In the genomic region with DNA sequence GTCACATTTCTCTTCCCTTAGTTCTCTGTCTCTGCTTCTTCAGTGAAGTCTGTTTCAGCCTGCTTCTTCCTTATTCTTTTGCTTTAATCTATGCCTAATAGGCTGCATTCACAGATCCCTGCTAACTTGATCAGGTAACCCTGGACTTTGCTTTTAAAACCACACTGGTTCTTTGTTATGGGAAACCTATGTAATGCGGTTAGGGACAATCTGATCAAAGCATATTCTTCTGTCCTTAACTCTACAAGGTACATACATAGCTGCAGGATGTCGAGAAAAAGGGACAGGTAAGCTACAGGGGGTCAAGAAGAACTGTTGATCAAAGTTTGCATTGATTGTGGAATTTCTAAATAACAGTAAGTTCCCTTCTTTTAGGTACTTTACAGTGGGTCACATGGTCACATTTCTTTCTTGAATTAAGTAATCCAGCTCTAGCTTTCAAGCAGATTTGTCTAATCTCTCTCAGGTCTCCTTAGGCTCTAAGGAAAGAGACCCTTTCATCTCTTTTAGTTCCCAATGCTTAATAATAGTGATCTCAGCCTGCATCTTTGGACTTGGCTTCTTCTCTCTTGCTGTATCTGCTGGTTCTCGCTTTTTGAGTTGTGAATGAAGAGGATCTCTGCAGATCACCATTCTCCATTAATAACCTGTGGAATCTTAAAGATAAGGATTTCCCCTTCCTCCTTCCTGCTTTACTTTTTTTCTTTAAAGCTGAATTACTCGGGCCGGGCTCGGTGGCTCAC, we compare ENCODE assay signal across 11 cellular contexts. TPM values are rescaled to one million over a fixed set of nuclear protein-coding genes. Genes with fewer than 3 reads are reported as not detected.
DNase-seq lines count a peak whose midpoint lies in the region; ATAC-seq and TF ChIP-seq lines count a peak whose summit lies in the region.
"Had no signal": no experiment of that assay in that cellular context is flagged by ENCODE, and none has a peak within 500 bp of the region (broad histone marks: within the 10 kb centered on the region; RNA-seq: fewer than 3 reads in every experiment).

No MANE protein-coding gene starts in this region.

- H3K27me3 Mint-ChIP-seq in activated T-cell treated with anti-CD3 and anti-CD28 coated beads, Interleukin-2, amount 50 U/mL, for 72 hours (ENCODE audit: low read depth): no peaks in the 10 kb centered on the region
- no peaks in the 10 kb centered on the region for H3K27me3 Mint-ChIP-seq in endodermal cell (ENCODE audit: insufficient read depth)

- H3K4me1 ChIP-seq in endodermal cell (ENCODE audit: control insufficient read depth, insufficient read depth, low read length): peaks cover 5% of the 10 kb centered on the region

- POLR2A ChIA-PET in RWPE1 (lab: Yijun Ruan, JAX; ENCODE audit: low non-redundant PET): no interaction called here

- no peaks in the 10 kb centered on the region for H3K9me3 Mint-ChIP-seq in activated T-cell treated with anti-CD3 and anti-CD28 coated beads, Interleukin-2, amount 50 U/mL, for 72 hours
- no peaks in the 10 kb centered on the region for H3K9me3 Mint-ChIP-seq in endodermal cell
- no peaks in the 10 kb centered on the region for H3K9me3 Mint-ChIP-seq in stimulated activated effector memory CD8-positive, alpha-beta T cell treated with anti-CD3 and anti-CD28 coated beads, Interleukin-12 subunit alpha, Interleukin-12 subunit beta, amount 100 ng/mL, for 72 hours

- H3K9ac ChIP-seq in endodermal cell (ENCODE audit: extremely low read depth, low read length, poor library complexity, severe bottlenecking): no peak overlapping the region

- no peak overlapping the region for H3K4me3 ChIP-seq in endodermal cell (ENCODE audit: low read length)
- H3K4me3 ChIP-seq: transverse colon had no signal

- WGBS in endodermal cell (ENCODE audit: insufficient coverage in 1 of 2, insufficient read length in 1 of 2), 2 experiments: 73 to 86% methylated on average over 5 to 6 of the region's 6 CpGs

- DNase-seq in activated T-cell treated with anti-CD3 and anti-CD28 coated beads, Interleukin-2, amount 50 U/mL, for 72 hours: no peak
- DNase-seq in activated T-cell treated with anti-CD3 and anti-CD28 coated beads, Interleukin-2, amount 50 U/mL, for 1 hour: no peak
- DNase-seq in RWPE1 (ENCODE audit: low spot score) (no peak), endodermal cell (no peak), NCI-H510A treated with DMSO at 0.1 percent for 48 hours (lab: John Stamatoyannopoulos, UW) (no peak), NCI-H2081 treated with DMSO at 0.1 percent for 48 hours (lab: John Stamatoyannopoulos, UW) (no peak)
- DNase-seq in stimulated activated effector memory CD8-positive, alpha-beta T cell treated with anti-CD3 and anti-CD28 coated beads, Interleukin-12 subunit alpha, Interleukin-12 subunit beta, amount 100 ng/mL, for 72 hours (ENCODE audit: low spot score in 2 of 2): no peak
- DNase-seq: DND-41, NCI-H226, transverse colon had no signal

- no peaks in the 10 kb centered on the region for H3K27me3 ChIP-seq in endodermal cell (ENCODE audit: control insufficient read depth, insufficient read depth, low read length, poor library complexity, severe bottlenecking)
- H3K27me3 ChIP-seq: transverse colon had no signal

- peak overlapping the region in 1 of 2 donors; percentile 58 for H3K4me3 Mint-ChIP-seq in activated T-cell treated with anti-CD3 and anti-CD28 coated beads, Interleukin-2, amount 50 U/mL, for 72 hours
- H3K4me3 Mint-ChIP-seq in endodermal cell: no peak overlapping the region
- no peak overlapping the region for H3K4me3 Mint-ChIP-seq in stimulated activated effector memory CD8-positive, alpha-beta T cell treated with anti-CD3 and anti-CD28 coated beads, Interleukin-12 subunit alpha, Interleukin-12 subunit beta, amount 100 ng/mL, for 72 hours

- H3K4me1 Mint-ChIP-seq in activated T-cell treated with anti-CD3 and anti-CD28 coated beads, Interleukin-2, amount 50 U/mL, for 72 hours (ENCODE audit: low read depth): peaks cover 66% of the 10 kb centered on the region
- peaks cover 18% of the 10 kb centered on the region for H3K4me1 Mint-ChIP-seq in endodermal cell
- H3K4me1 Mint-ChIP-seq in stimulated activated effector memory CD8-positive, alpha-beta T cell treated with anti-CD3 and anti-CD28 coated beads, Interleukin-12 subunit alpha, Interleukin-12 subunit beta, amount 100 ng/mL, for 72 hours: peaks cover 59% of the 10 kb centered on the region

- ATAC-seq in activated T-cell treated with anti-CD3 and anti-CD28 coated beads, Interleukin-2, amount 50 U/mL, for 72 hours (replicated peaks in 1 of 2): no peak
- no peak for ATAC-seq in stimulated activated effector memory CD8-positive, alpha-beta T cell treated with anti-CD3 and anti-CD28 coated beads, Interleukin-12 subunit alpha, Interleukin-12 subunit beta, amount 100 ng/mL, for 72 hours
- no peak for ATAC-seq in HG02759 (IDR thresholded peaks at IDR 0.05; ENCODE audit: unreplicated experiment)

- peak overlapping the region; percentile 93 for H3K27ac Mint-ChIP-seq in activated T-cell treated with anti-CD3 and anti-CD28 coated beads, Interleukin-2, amount 50 U/mL, for 72 hours
- H3K27ac Mint-ChIP-seq in endodermal cell: peak overlapping the region; percentile 80
- H3K27ac Mint-ChIP-seq in stimulated activated effector memory CD8-positive, alpha-beta T cell treated with anti-CD3 and anti-CD28 coated beads, Interleukin-12 subunit alpha, Interleukin-12 subunit beta, amount 100 ng/mL, for 72 hours: peak overlapping the region; percentile 33

- H3K36me3 Mint-ChIP-seq in activated T-cell treated with anti-CD3 and anti-CD28 coated beads, Interleukin-2, amount 50 U/mL, for 72 hours (ENCODE audit: insufficient read depth in 2 of 2): peaks cover 0 to 4% of the 10 kb centered on the region in 2 donors
- peaks cover 14% of the 10 kb centered on the region for H3K36me3 Mint-ChIP-seq in endodermal cell (ENCODE audit: low read depth)
- peaks cover 32% of the 10 kb centered on the region for H3K36me3 Mint-ChIP-seq in stimulated activated effector memory CD8-positive, alpha-beta T cell treated with anti-CD3 and anti-CD28 coated beads, Interleukin-12 subunit alpha, Interleukin-12 subunit beta, amount 100 ng/mL, for 72 hours

- no peaks in the 10 kb centered on the region for H3K9me3 ChIP-seq in endodermal cell (ENCODE audit: control insufficient read depth, low read length)
- H3K9me3 ChIP-seq: transverse colon had no signal

- peaks cover 13% of the 10 kb centered on the region for H3K36me3 ChIP-seq in endodermal cell (ENCODE audit: control insufficient read depth, insufficient read depth, low read length)
- H3K36me3 ChIP-seq: transverse colon had no signal

- no peak for TF ChIP-seq CTCF in RWPE1 (conservative IDR thresholded peaks at IDR 0.05; ENCODE audit: low read depth)
- no peak for TF ChIP-seq CTCF in endodermal cell (conservative IDR thresholded peaks at IDR 0.05)

- CTCF ChIA-PET in RWPE1 (lab: Yijun Ruan, JAX): interaction anchor here (0.5 to 0.7 kb wide), 5 partner anchors 7 to 42 kb away, joined by 3 to 8 read pairs (median 3); no protein-coding TSS in a partner anchor

- peak overlapping the region; percentile 70 for H3K27ac ChIP-seq in RWPE1
- H3K27ac ChIP-seq in endodermal cell (ENCODE audit: low read depth, low read length): no peak overlapping the region
- H3K27ac ChIP-seq: transverse colon had no signal

RNA-seq across cellular contexts. Expression of a gene that starts 3.8 kb away (rescaled TPM):
- 100 to 1,000 TPM; 124 to 135 TPM for total RNA-seq in activated T-cell treated with anti-CD3 and anti-CD28 coated beads, Interleukin-2, amount 50 U/mL, for 72 hours
- 100 to 1,000 TPM; 153 to 183 TPM for total RNA-seq in endodermal cell
- polyA plus RNA-seq in endodermal cell (2013, experiment 1 of 2): 138 TPM
- polyA plus RNA-seq in endodermal cell (2013, experiment 2 of 2): 134 TPM

RNA-seq across cellular contexts. Expression of a gene that starts 28.0 kb away (rescaled TPM):
- under 1 TPM in 1 of 2 donors, not detected in 1; 0.19 TPM for total RNA-seq in activated T-cell treated with anti-CD3 and anti-CD28 coated beads, Interleukin-2, amount 50 U/mL, for 72 hours
- total RNA-seq in endodermal cell: 1 to 10 TPM; 2.7 TPM
- polyA plus RNA-seq in endodermal cell (2013, experiment 1 of 2): 1.8 TPM
- 1.6 TPM for polyA plus RNA-seq in endodermal cell (2013, experiment 2 of 2)
- total RNA-seq: transverse colon had no signal

RNA-seq across cellular contexts. Expression of a gene that starts 35.5 kb away (rescaled TPM):
- total RNA-seq in activated T-cell treated with anti-CD3 and anti-CD28 coated beads, Interleukin-2, amount 50 U/mL, for 72 hours: 10 to 100 TPM in 1 of 2 donors, 1 to 10 TPM in 1; 3.8 to 16.0 TPM
- total RNA-seq in endodermal cell: not detected
- 0.11 TPM for polyA plus RNA-seq in endodermal cell (2013, experiment 1 of 2)
- polyA plus RNA-seq in endodermal cell (2013, experiment 2 of 2): not detected
- total RNA-seq: transverse colon had no signal

RNA-seq across cellular contexts. Expression of a gene that starts 48.2 kb away (rescaled TPM):
- total RNA-seq in activated T-cell treated with anti-CD3 and anti-CD28 coated beads, Interleukin-2, amount 50 U/mL, for 72 hours: 1,000 to 10,000 TPM; 1,863 to 1,950 TPM
- 1,000 to 10,000 TPM; 2,414 to 2,488 TPM for total RNA-seq in endodermal cell
- 3,140 TPM for polyA plus RNA-seq in endodermal cell (2013, experiment 1 of 2)
- polyA plus RNA-seq in endodermal cell (2013, experiment 2 of 2): 2,763 TPM

RNA-seq across cellular contexts. Expression of a gene that starts 48.8 kb away (rescaled TPM):
- total RNA-seq in activated T-cell treated with anti-CD3 and anti-CD28 coated beads, Interleukin-2, amount 50 U/mL, for 72 hours: 100 to 1,000 TPM in 1 of 2 donors, 10 to 100 TPM in 1; 89.4 to 108 TPM
- 100 to 1,000 TPM; 230 to 341 TPM for total RNA-seq in endodermal cell
- 106 TPM for polyA plus RNA-seq in endodermal cell (2013, experiment 1 of 2)
- polyA plus RNA-seq in endodermal cell (2013, experiment 2 of 2): 117 TPM

Comparison
In these comparisons a context has a peak if more than half of its experiments do, and no peak if none do; other contexts are left out.
1. H3K27ac Mint-ChIP-seq: peak in every context shown above with its lines; median percentile 93 in activated T-cell treated with anti-CD3 and anti-CD28 coated beads, Interleukin-2, amount 50 U/mL, for 72 hours; 80 in endodermal cell; 33 in stimulated activated effector memory CD8-positive, alpha-beta T cell treated with anti-CD3 and anti-CD28 coated beads, Interleukin-12 subunit alpha, Interleukin-12 subunit beta, amount 100 ng/mL, for 72 hours.
2. RNA of a gene that starts 35.5 kb away (total RNA-seq): 3.8 to 16.0 TPM in activated T-cell treated with anti-CD3 and anti-CD28 coated beads, Interleukin-2, amount 50 U/mL, for 72 hours; not detected in endodermal cell; every median in the first group is over 4 times any median in the second.